8 cellular contexts compared by ENCODE assay signal in genomic region chr1:144940054-144940453, GRCh38.
A peak's percentile ranks its signal among the peaks of the same experiment; 100 is the strongest.
DNase-seq lines count a peak whose midpoint lies in the region; ATAC-seq and TF ChIP-seq lines count a peak whose summit lies in the region.
"Not testable (repeated sequence)": the region's sequence is repeated elsewhere in the genome, so short reads cannot be mapped to it uniquely, and the experiment has no call there.

No MANE protein-coding gene starts in this region.

- peak overlapping the region; percentile 38 for H3K27ac Mint-ChIP-seq in activated CD8-positive, alpha-beta T cell treated with anti-CD3 and anti-CD28 coated beads for 36 hours
- not testable (repeated sequence) for H3K27ac Mint-ChIP-seq in activated naive CD8-positive, alpha-beta T cell treated with anti-CD3 and anti-CD28 coated beads, Interleukin-2, amount 10 ng/mL, durations not matched to agents 7 days and 5 days

- POLR2A ChIA-PET in activated CD8-positive, alpha-beta T cell treated with anti-CD3 and anti-CD28 coated beads for 36 hours (lab: Charles Lee); activated naive CD8-positive, alpha-beta T cell treated with anti-CD3 and anti-CD28 coated beads, Interleukin-2, amount 10 ng/mL, durations not matched to agents 7 days and 5 days (lab: Charles Lee): not testable (repeated sequence)

- H3K4me1 Mint-ChIP-seq in activated CD8-positive, alpha-beta T cell treated with anti-CD3 and anti-CD28 coated beads for 36 hours (ENCODE audit: low read depth); activated naive CD8-positive, alpha-beta T cell treated with anti-CD3 and anti-CD28 coated beads, Interleukin-2, amount 10 ng/mL, durations not matched to agents 7 days and 5 days: not testable (repeated sequence)

- ATAC-seq in GM18502 (IDR thresholded peaks at IDR 0.05; ENCODE audit: poor library complexity, unreplicated experiment) (peak; percentile 88), GM19351 (IDR thresholded peaks at IDR 0.05; ENCODE audit: unreplicated experiment) (peak; percentile 69), GM21717 (IDR thresholded peaks at IDR 0.05; ENCODE audit: unreplicated experiment) (peak; percentile 76), HG02885 (IDR thresholded peaks at IDR 0.05; ENCODE audit: poor library complexity, unreplicated experiment) (peak; percentile 69), HG03432 (IDR thresholded peaks at IDR 0.05; ENCODE audit: unreplicated experiment) (peak; percentile 87)
- ATAC-seq in activated CD8-positive, alpha-beta T cell treated with anti-CD3 and anti-CD28 coated beads for 36 hours: peak; percentile 72
- ATAC-seq in activated naive CD8-positive, alpha-beta T cell treated with anti-CD3 and anti-CD28 coated beads, Interleukin-2, amount 10 ng/mL, durations not matched to agents 7 days and 5 days (ENCODE audit: low read depth): peak; percentile 46
- peak; percentile 81 for ATAC-seq in stimulated activated naive CD8-positive, alpha-beta T cell treated with anti-CD3 and anti-CD28 coated beads, Interleukin-15, Interleukin-2, amounts not matched to agents 100 U/mL and 50 U/mL, for 24 hours

- intact Hi-C loops in activated CD8-positive, alpha-beta T cell treated with anti-CD3 and anti-CD28 coated beads for 36 hours (cut with micrococcal nuclease): not testable (repeated sequence)

- not testable (repeated sequence) for H3K27me3 Mint-ChIP-seq in activated CD8-positive, alpha-beta T cell treated with anti-CD3 and anti-CD28 coated beads for 36 hours; activated naive CD8-positive, alpha-beta T cell treated with anti-CD3 and anti-CD28 coated beads, Interleukin-2, amount 10 ng/mL, durations not matched to agents 7 days and 5 days

- H3K4me3 Mint-ChIP-seq in activated CD8-positive, alpha-beta T cell treated with anti-CD3 and anti-CD28 coated beads for 36 hours; activated naive CD8-positive, alpha-beta T cell treated with anti-CD3 and anti-CD28 coated beads, Interleukin-2, amount 10 ng/mL, durations not matched to agents 7 days and 5 days: not testable (repeated sequence)

- not testable (repeated sequence) for DNase-seq in activated CD8-positive, alpha-beta T cell treated with anti-CD3 and anti-CD28 coated beads for 36 hours; activated naive CD8-positive, alpha-beta T cell treated with anti-CD3 and anti-CD28 coated beads, Interleukin-2, amount 10 ng/mL, durations not matched to agents 7 days and 5 days; stimulated activated naive CD8-positive, alpha-beta T cell treated with anti-CD3 and anti-CD28 coated beads, Interleukin-15, Interleukin-2, amounts not matched to agents 100 U/mL and 50 U/mL, for 24 hours

- H3K36me3 Mint-ChIP-seq in activated CD8-positive, alpha-beta T cell treated with anti-CD3 and anti-CD28 coated beads for 36 hours (ENCODE audit: low read depth); activated naive CD8-positive, alpha-beta T cell treated with anti-CD3 and anti-CD28 coated beads, Interleukin-2, amount 10 ng/mL, durations not matched to agents 7 days and 5 days: not testable (repeated sequence)

- CTCF ChIA-PET in activated CD8-positive, alpha-beta T cell treated with anti-CD3 and anti-CD28 coated beads for 36 hours (lab: Charles Lee): not testable (repeated sequence)

- H3K9me3 Mint-ChIP-seq in activated CD8-positive, alpha-beta T cell treated with anti-CD3 and anti-CD28 coated beads for 36 hours; activated naive CD8-positive, alpha-beta T cell treated with anti-CD3 and anti-CD28 coated beads, Interleukin-2, amount 10 ng/mL, durations not matched to agents 7 days and 5 days: not testable (repeated sequence)

- TF ChIP-seq CTCF in activated CD8-positive, alpha-beta T cell treated with anti-CD3 and anti-CD28 coated beads for 36 hours (IDR thresholded peaks at IDR 0.05): not testable (repeated sequence)
